Comparison of ENCODE assay signal across 8 cellular contexts in the genomic region with DNA sequence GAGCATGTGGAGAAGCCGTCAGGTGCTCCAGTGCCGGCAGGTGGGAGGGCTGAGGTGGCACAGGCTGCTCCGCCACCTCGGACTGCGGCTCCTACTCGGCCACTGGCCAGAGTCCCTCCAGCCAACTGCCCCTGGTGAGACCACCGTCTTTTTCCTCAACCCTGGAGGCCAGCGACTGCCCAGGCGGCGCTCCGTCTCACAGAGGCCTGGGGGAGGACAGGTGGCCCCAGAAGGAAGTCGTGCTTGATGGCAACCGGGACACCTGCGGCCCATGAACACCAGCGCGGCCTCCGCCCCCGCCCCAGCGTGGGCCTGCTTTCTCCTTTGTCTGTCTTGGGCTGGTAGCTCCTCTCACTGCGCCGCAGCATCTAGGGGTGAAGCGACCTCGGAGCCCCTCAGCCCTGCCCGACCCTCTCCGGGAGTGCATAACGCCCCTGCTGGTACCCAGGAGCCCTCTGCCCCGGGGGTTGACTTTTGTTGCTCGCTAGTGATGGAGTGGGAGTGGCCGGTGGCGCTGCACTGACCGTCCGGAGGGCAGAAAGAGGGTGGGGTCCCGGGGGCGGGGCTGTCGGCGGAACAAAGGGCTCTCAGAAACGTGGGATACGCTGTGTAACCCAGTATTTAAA. TPM values are rescaled to one million over a fixed set of nuclear protein-coding genes. Genes with fewer than 3 reads are reported as not detected.
DNase-seq lines count a peak whose midpoint lies in the region; ATAC-seq and TF ChIP-seq lines count a peak whose summit lies in the region.

No MANE protein-coding gene starts in this region.

- no peaks in the 10 kb centered on the region for H3K36me3 ChIP-seq in upper lobe of right lung

- no peak overlapping the region for H3K27ac Mint-ChIP-seq in activated T-cell treated with anti-CD3 and anti-CD28 coated beads, Interleukin-2, amount 50 U/mL, for 24 hours

- no peak for ATAC-seq in upper lobe of right lung
- ATAC-seq in HG03139 (IDR thresholded peaks at IDR 0.05; ENCODE audit: unreplicated experiment) = no peak
- no peak for ATAC-seq in HG02798 (IDR thresholded peaks at IDR 0.05; ENCODE audit: poor library complexity, unreplicated experiment)

- no peak for TF ChIP-seq CTCF in upper lobe of right lung (IDR thresholded peaks at IDR 0.05)

- peaks cover 47% of the 10 kb centered on the region for H3K4me1 Mint-ChIP-seq in activated T-cell treated with anti-CD3 and anti-CD28 coated beads, Interleukin-2, amount 50 U/mL, for 24 hours (ENCODE audit: low read depth)

- peak overlapping the region; percentile 58 for H3K4me3 Mint-ChIP-seq in activated T-cell treated with anti-CD3 and anti-CD28 coated beads, Interleukin-2, amount 50 U/mL, for 24 hours

- no peak overlapping the region for H3K27ac ChIP-seq in upper lobe of right lung

- peaks cover 66% of the 10 kb centered on the region for H3K27me3 ChIP-seq in upper lobe of right lung

- no peaks in the 10 kb centered on the region for H3K9me3 ChIP-seq in upper lobe of right lung

- H3K36me3 Mint-ChIP-seq in activated T-cell treated with anti-CD3 and anti-CD28 coated beads, Interleukin-2, amount 50 U/mL, for 24 hours (ENCODE audit: low read depth) = no peaks in the 10 kb centered on the region

- peaks cover 83% of the 10 kb centered on the region for H3K27me3 Mint-ChIP-seq in activated T-cell treated with anti-CD3 and anti-CD28 coated beads, Interleukin-2, amount 50 U/mL, for 24 hours

- peaks cover 43% of the 10 kb centered on the region for H3K4me1 ChIP-seq in upper lobe of right lung

- peak overlapping the region; percentile 25 for H3K4me3 ChIP-seq in upper lobe of right lung

- H3K9me3 Mint-ChIP-seq in activated T-cell treated with anti-CD3 and anti-CD28 coated beads, Interleukin-2, amount 50 U/mL, for 24 hours = no peaks in the 10 kb centered on the region

- DNase-seq in Daoy (ENCODE audit: low read depth) (peak; percentile 34), NCI-H1694 (lab: John Stamatoyannopoulos, UW) (peak; percentile 25), islet precursor cell (peak; percentile 88), upper lobe of right lung (no peak), AG20443 (ENCODE audit: low spot score) (no peak)
- peak; percentile 57 for DNase-seq in activated T-cell treated with anti-CD3 and anti-CD28 coated beads, Interleukin-2, amount 50 U/mL, for 24 hours

- intact Hi-C loops in upper lobe of right lung (cut with DNase I) = no loop called here

RNA-seq across cellular contexts. Expression of a gene that starts 0.7 kb away (rescaled TPM):
- total RNA-seq in Daoy (2014; rRNA removed; shearing (Covaris generic)) = 104 TPM in 2 replicates
- 0.46 TPM for total RNA-seq in upper lobe of right lung

RNA-seq across cellular contexts. Expression of a gene that starts 30.6 kb away (rescaled TPM):
- 26.6 and 35.3 TPM in 2 replicates for total RNA-seq in Daoy (2014; rRNA removed; shearing (Covaris generic))
- total RNA-seq in upper lobe of right lung = 16.9 TPM

Comparison
In these comparisons a context has a peak if more than half of its experiments do, and no peak if none do; other contexts are left out.
1. DNase-seq: peak in Daoy (single experiment), NCI-H1694 (single experiment), activated T-cell treated with anti-CD3 and anti-CD28 coated beads, Interleukin-2, amount 50 U/mL, for 24 hours (single experiment) and islet precursor cell (single experiment); none in upper lobe of right lung (single experiment) and AG20443 (single experiment).
2. RNA of a gene that starts 0.7 kb away (total RNA-seq): 104 TPM in Daoy; 0.46 TPM in upper lobe of right lung (single experiment); every median in the first group is over 10 times any median in the second.